25 cellular contexts compared by ENCODE assay signal in genomic region chr1:206753141-206753540, GRCh38. TPM values are rescaled to one million over a fixed set of nuclear protein-coding genes. Genes with fewer than 3 reads are reported as not detected.
DNase-seq lines count a peak whose midpoint lies in the region; ATAC-seq, FAIRE-seq and TF ChIP-seq lines count a peak whose summit lies in the region.
"Had no signal": no experiment of that assay in that cellular context is flagged by ENCODE, and none has a peak within 500 bp of the region (broad histone marks: within the 10 kb centered on the region; RNA-seq: fewer than 3 reads in every experiment).

No MANE protein-coding gene starts in this region.

- FAIRE-seq in bronchial epithelial cell (lab: Jason Lieb, UNC), result no peak
- FAIRE-seq: GM19239, islet of Langerhans had no signal

- TF ChIP-seq CTCF in NB4 (IDR thresholded peaks at IDR 0.05; ENCODE audit: low read depth, low read length) (no peak), bronchial epithelial cell (IDR thresholded peaks at IDR 0.05; ENCODE audit: insufficient read depth, low read length, severe bottlenecking) (no peak)

- no peak for TF ChIP-seq POLR2A in NB4 (IDR thresholded peaks at IDR 0.05; ENCODE audit: extremely low read depth, insufficient read length)

- H3K4me3 ChIP-seq in NB4 (ENCODE audit: low read depth, low read length) (no peak overlapping the region), bronchial epithelial cell (ENCODE audit: low read depth, low read length) (no peak overlapping the region)
- H3K4me3 ChIP-seq: MG63, tibial artery had no signal

- ATAC-seq in left cardiac atrium, result no peak
- ATAC-seq: naive thymus-derived CD8-positive, alpha-beta T cell had no signal

- no peaks in the 10 kb centered on the region for H3K27me3 ChIP-seq in bronchial epithelial cell (ENCODE audit: control insufficient read depth, insufficient read depth, low read length)
- H3K27me3 ChIP-seq: MG63, tibial artery had no signal

- no peaks in the 10 kb centered on the region for H3K36me3 ChIP-seq in bronchial epithelial cell (ENCODE audit: control insufficient read depth, insufficient read depth, low read length)
- H3K36me3 ChIP-seq: MG63, tibial artery had no signal

- peak; percentile 66 for DNase-seq in SIG-M5 treated with dmso at 0.1 percent for 504 hours (lab: John Stamatoyannopoulos, UW; ENCODE audit: unreplicated experiment)
- no peak for DNase-seq in SIG-M5 (lab: John Stamatoyannopoulos, UW)
- peak; percentile 70 for DNase-seq in NB4 (ENCODE audit: low read depth)
- DNase-seq in bronchial epithelial cell (ENCODE audit: low read depth), result peak; percentile 31
- peak; percentile 72 for DNase-seq in stromal cell of bone marrow (ENCODE audit: low read depth)
- no peak for DNase-seq in NCI-H1694 (lab: John Stamatoyannopoulos, UW)
- no peak for DNase-seq in left cardiac atrium
- DNase-seq in activated CD4-positive, alpha-beta T cell treated with anti-CD3 and anti-CD28 coated beads, Interleukin-2, amount 50 U/mL, for 4 hours, result no peak
- DNase-seq: activated CD4-positive, alpha-beta T cell treated with anti-CD3 and anti-CD28 coated beads for 4 hours; activated CD8-positive, alpha-beta memory T cell treated with anti-CD3 and anti-CD28 coated beads, Interleukin-2, amount 50 U/mL, for 48 hours; activated gamma-delta T cell treated with Interleukin-2 at 50 U/mL for 16 hours; CD4-positive, alpha-beta memory T cell; DMS79; MG63; naive thymus-derived CD8-positive, alpha-beta T cell; NCI-H2081; NCI-H510A; OCI-M1; SK-N-SH; T1000; tibial artery had no signal

- intact Hi-C loops in left cardiac atrium (cut with DNase I), result no loop called here

RNA-seq across cellular contexts. Expression of gene IL19, which starts 17.4 kb away (rescaled TPM):
- total RNA-seq in bronchial epithelial cell (0.13 TPM in 1 of 2 replicates, not detected in the other), left cardiac atrium (not detected)
- total RNA-seq: CD4-positive, alpha-beta memory T cell; epithelial cell of proximal tubule; naive thymus-derived CD8-positive, alpha-beta T cell; progenitor cell of endocrine pancreas had no signal

RNA-seq across cellular contexts. Expression of gene IL10, which starts 19.2 kb away (rescaled TPM):
- total RNA-seq in bronchial epithelial cell (not detected in 2 replicates), left cardiac atrium (1 to 10 TPM; 1.9 to 5.1 TPM)
- total RNA-seq: epithelial cell of proximal tubule; naive thymus-derived CD8-positive, alpha-beta T cell; progenitor cell of endocrine pancreas had no signal

Comparison
In these comparisons a context has a peak if more than half of its experiments do, and no peak if none do; other contexts are left out.
1. DNase-seq: peak in SIG-M5 treated with dmso at 0.1 percent for 504 hours (single experiment), NB4 (single experiment), bronchial epithelial cell (single experiment) and stromal cell of bone marrow (single experiment); none in SIG-M5 (single experiment), NCI-H1694 (single experiment), left cardiac atrium (single experiment) and activated CD4-positive, alpha-beta T cell treated with anti-CD3 and anti-CD28 coated beads, Interleukin-2, amount 50 U/mL, for 4 hours (0 of 2).